ENCODE assay signal across 7 cellular contexts in the genomic region with DNA sequence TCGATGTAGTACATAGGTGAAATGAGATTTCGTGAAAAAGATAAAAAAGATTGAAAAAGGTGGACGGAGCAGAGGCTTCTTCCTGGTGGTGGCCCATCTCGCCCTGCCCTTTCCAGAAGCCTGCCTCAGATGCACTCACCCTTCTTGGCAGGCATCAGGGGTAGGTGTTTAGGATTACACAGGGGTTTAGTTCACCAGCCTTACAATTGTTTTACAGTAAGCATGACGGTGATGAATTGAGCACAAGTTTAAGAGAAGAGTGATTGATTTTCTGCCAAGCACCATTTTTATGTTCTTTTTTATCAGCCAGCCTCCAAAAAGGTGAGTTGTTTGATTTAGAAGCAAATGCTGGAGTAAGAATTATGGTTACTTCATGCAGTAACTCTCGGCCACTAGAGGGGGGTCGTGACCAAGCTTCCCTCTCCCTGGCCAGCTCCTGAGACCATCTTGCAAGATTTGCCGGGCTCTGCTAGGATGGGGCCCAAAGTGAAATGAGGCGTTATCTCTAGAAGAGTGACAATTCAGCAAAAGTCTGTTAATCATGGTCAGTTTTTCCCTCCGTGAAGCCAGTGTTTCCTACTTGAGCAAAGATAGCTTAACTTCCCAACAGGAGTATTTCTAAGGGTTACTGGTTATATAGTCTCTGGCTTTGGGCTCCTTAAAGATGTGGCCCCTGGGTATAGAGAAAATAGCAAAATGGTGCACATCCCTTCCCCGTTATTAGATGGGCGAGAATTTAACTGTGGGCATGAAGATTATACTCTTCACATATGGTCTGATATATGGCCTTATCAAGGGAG.
DNase-seq lines count a peak whose midpoint lies in the region; ATAC-seq and TF ChIP-seq lines count a peak whose summit lies in the region.

No MANE protein-coding gene starts in this region.

- no peak overlapping the region for H3K4me3 Mint-ChIP-seq in T-helper 2 cell treated with Interferon-gamma antibody and Interleukin-4, amounts not matched to agents 5 μg/mL and 100 μg/mL, for 36 hours

- no peak overlapping the region for H3K9ac ChIP-seq in NT2/D1 (ENCODE audit: insufficient read length, low read depth)

- 27 to 31% methylated on average over 12 of the region's 12 CpGs for WGBS in thyroid gland, 2 donors

- H3K9me3 ChIP-seq in NT2/D1 (ENCODE audit: insufficient read depth, low read length) (no peaks in the 10 kb centered on the region), thyroid gland (no peaks in the 10 kb centered on the region)

- H3K27me3 ChIP-seq in NT2/D1 (ENCODE audit: insufficient read depth, insufficient read length): no peaks in the 10 kb centered on the region
- no peaks in the 10 kb centered on the region for H3K27me3 ChIP-seq in kidney epithelial cell (ENCODE audit: control insufficient read depth, insufficient read depth, low read length)
- no peaks in the 10 kb centered on the region for H3K27me3 ChIP-seq in thyroid gland

- peaks cover 2% of the 10 kb centered on the region for H3K4me1 ChIP-seq in NT2/D1 (ENCODE audit: insufficient read depth, insufficient read length)
- H3K4me1 ChIP-seq in thyroid gland: no peaks in the 10 kb centered on the region

- H3K27ac ChIP-seq in thyroid gland: no peak overlapping the region

- H3K9me3 Mint-ChIP-seq in T-helper 2 cell treated with Interferon-gamma antibody and Interleukin-4, amounts not matched to agents 5 μg/mL and 100 μg/mL, for 36 hours: no peaks in the 10 kb centered on the region

- H3K36me3 ChIP-seq in NT2/D1 (ENCODE audit: insufficient read depth, insufficient read length, low read length) (no peaks in the 10 kb centered on the region), kidney epithelial cell (ENCODE audit: control insufficient read depth, insufficient read depth, low read length) (no peaks in the 10 kb centered on the region), thyroid gland (no peaks in the 10 kb centered on the region)

- H3K4me3 ChIP-seq in NT2/D1 (ENCODE audit: insufficient read length, low read depth) (no peak overlapping the region), cardiac fibroblast (replicated peaks in 1 of 2; ENCODE audit: low read depth in 2 of 2, low read length in 2 of 2) (no peak overlapping the region), kidney epithelial cell (ENCODE audit: low read depth, low read length) (no peak overlapping the region), thyroid gland (replicated peaks in 1 of 3) (no peak overlapping the region)

- TF ChIP-seq POLR2A in thyroid gland (IDR thresholded peaks at IDR 0.05): no peak

- peak; percentile 66 for ATAC-seq in HG03432 (IDR thresholded peaks at IDR 0.05; ENCODE audit: unreplicated experiment)

- H3K36me3 Mint-ChIP-seq in T-helper 2 cell treated with Interferon-gamma antibody and Interleukin-4, amounts not matched to agents 5 μg/mL and 100 μg/mL, for 36 hours (ENCODE audit: low read depth): no peaks in the 10 kb centered on the region

- DNase-seq in G401 (ENCODE audit: low spot score): peak; percentile 89
- peak; percentile 89 for DNase-seq in NT2/D1 (ENCODE audit: low read depth, low spot score)
- peak; percentile 84 to 85 for DNase-seq in cardiac fibroblast (ENCODE audit: low read depth in 2 of 2)
- DNase-seq in kidney epithelial cell (ENCODE audit: low read depth): peak; percentile 2
- peak; percentile 1 to 10 for DNase-seq in thyroid gland
- no peak for DNase-seq in T-helper 2 cell treated with Interferon-gamma antibody and Interleukin-4, amounts not matched to agents 5 μg/mL and 100 μg/mL, for 36 hours (ENCODE audit: low spot score)

- no peak overlapping the region for H3K27ac Mint-ChIP-seq in T-helper 2 cell treated with Interferon-gamma antibody and Interleukin-4, amounts not matched to agents 5 μg/mL and 100 μg/mL, for 36 hours

- H3K27me3 Mint-ChIP-seq in T-helper 2 cell treated with Interferon-gamma antibody and Interleukin-4, amounts not matched to agents 5 μg/mL and 100 μg/mL, for 36 hours (ENCODE audit: low read depth): no peaks in the 10 kb centered on the region

- in situ Hi-C loops in G401 (cut with HindIII; ENCODE audit: low sequenced_read_pairs): no loop called here

- intact Hi-C loops in thyroid gland (cut with DNase I): no loop called here

- no peaks in the 10 kb centered on the region for H3K4me1 Mint-ChIP-seq in T-helper 2 cell treated with Interferon-gamma antibody and Interleukin-4, amounts not matched to agents 5 μg/mL and 100 μg/mL, for 36 hours (ENCODE audit: low read depth)

- TF ChIP-seq CTCF in cardiac fibroblast (IDR thresholded peaks at IDR 0.05; ENCODE audit: low read depth, low read length): peak; percentile 83
- peak; percentile 75 for TF ChIP-seq CTCF in kidney epithelial cell (IDR thresholded peaks at IDR 0.05; ENCODE audit: insufficient read depth, low read length, poor library complexity, severe bottlenecking)
- peak in 2 of 6 experiments; percentile 11 to 33 for TF ChIP-seq CTCF in thyroid gland (IDR thresholded peaks at IDR 0.05)
